In the genomic region with DNA sequence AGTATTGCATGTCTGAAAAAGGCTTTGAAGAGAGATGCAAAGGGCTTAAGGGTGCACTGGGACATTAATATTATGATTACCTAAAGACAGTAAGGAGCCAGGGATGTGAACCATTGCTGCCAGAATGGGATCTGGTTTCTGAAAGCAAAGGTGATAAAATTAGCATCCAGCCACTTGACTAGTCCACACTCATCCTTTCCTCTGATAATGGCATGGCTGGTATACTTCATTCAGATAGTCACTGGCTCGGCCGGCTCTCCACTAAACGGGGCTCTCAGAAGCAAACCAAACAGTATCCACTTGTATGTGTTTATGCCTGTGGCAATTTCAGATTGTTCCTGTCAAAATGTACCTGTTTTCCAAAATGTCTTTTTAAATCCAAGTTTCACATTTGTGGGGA, we compare ENCODE assay signal across 25 cellular contexts.
"Had no signal": no experiment of that assay in that cellular context is flagged by ENCODE, and none has a peak within 500 bp of the region (broad histone marks: within the 10 kb centered on the region; RNA-seq: fewer than 3 reads in every experiment).

No MANE protein-coding gene starts in this region.

- H3K4me3 ChIP-seq: esophagus squamous epithelium, left lung, lower lobe of right lung, ovary, smooth muscle cell, suprapubic skin, transverse colon, upper lobe of right lung, uterus had no signal

- H3K36me3 ChIP-seq: esophagus squamous epithelium, left lung, lower lobe of right lung, ovary, suprapubic skin, transverse colon, upper lobe of right lung, uterus had no signal

- H3K27ac ChIP-seq: esophagus squamous epithelium, left lung, lower lobe of right lung, ovary, suprapubic skin, transverse colon, upper lobe of right lung, uterus had no signal

- ATAC-seq: left lung; lower lobe of right lung; natural killer cell; sciatic nerve; stimulated activated naive CD8-positive, alpha-beta T cell treated with anti-CD3 and anti-CD28 coated beads, Interleukin-15, amount 100 ng/mL, for 72 hours; upper lobe of right lung had no signal

- H3K4me1 ChIP-seq: esophagus squamous epithelium, left lung, lower lobe of right lung, suprapubic skin, transverse colon, upper lobe of right lung, uterus had no signal

- DNase-seq: cortex of kidney; effector memory CD8-positive, alpha-beta T cell; erythroblast; esophagus squamous epithelium; foreskin melanocyte; glutamatergic neuron; kidney; left lung; lower lobe of right lung; natural killer cell; occipital lobe; ovary; retina; stimulated activated CD4-positive, alpha-beta T cell treated with anti-CD3 and anti-CD28 coated beads, Interleukin-12 subunit alpha, Interleukin-12 subunit beta, amount 100 ng/mL, for 4 hours; stimulated activated CD4-positive, alpha-beta T cell treated with anti-CD3 and anti-CD28 coated beads, Interleukin-1b, Interleukin-23, amount 100 ng/mL, for 48 hours; stimulated activated CD4-positive, alpha-beta T cell treated with anti-CD3 and anti-CD28 coated beads, Interleukin-4, amount 100 ng/mL, for 1 hour; stimulated activated CD8-positive, alpha-beta memory T cell treated with anti-CD3 and anti-CD28 coated beads, Interleukin-4, amount 100 ng/mL, for 48 hours; stimulated activated naive CD4-positive, alpha-beta T cell; stimulated activated naive CD8-positive, alpha-beta T cell treated with anti-CD3 and anti-CD28 coated beads, Interleukin-15, amount 100 ng/mL, for 72 hours; transverse colon; upper lobe of right lung; uterus had no signal

- H3K27me3 ChIP-seq: esophagus squamous epithelium, left lung, ovary, suprapubic skin, transverse colon, upper lobe of right lung, uterus had no signal

- H3K9me3 ChIP-seq: esophagus squamous epithelium, left lung, lower lobe of right lung, ovary, suprapubic skin, transverse colon, upper lobe of right lung, uterus had no signal
